20 cellular contexts compared by ENCODE assay signal in genomic region chr12:124656947-124657434, GRCh38.
DNase-seq lines count a peak whose midpoint lies in the region; ATAC-seq and TF ChIP-seq lines count a peak whose summit lies in the region.
"Had no signal": no experiment of that assay in that cellular context is flagged by ENCODE, and none has a peak within 500 bp of the region (broad histone marks: within the 10 kb centered on the region; RNA-seq: fewer than 3 reads in every experiment).

No MANE protein-coding gene starts in this region.

- peaks cover 2% of the 10 kb centered on the region; the same call in 1 of the 2 replicates for H3K9me1 ChIP-seq in IMR-90 (ENCODE audit: insufficient read depth, low read length)

- H3K4ac ChIP-seq in IMR-90 (ENCODE audit: low read depth, low read length), result peak overlapping the region; percentile 91

- H2BK15ac ChIP-seq in IMR-90 (ENCODE audit: low read depth, low read length), result peak overlapping the region; percentile 97; the same call in 1 of the 3 replicates

- H3K9me3 Mint-ChIP-seq in brain, result peaks cover 0 to 25% (median 0%) of the 10 kb centered on the region in 5 experiments
- no peaks in the 10 kb centered on the region for H3K9me3 Mint-ChIP-seq in mesothelial cell of epicardium
- H3K9me3 Mint-ChIP-seq: CD4-positive, alpha-beta memory T cell had no signal

- WGBS in IMR-90 (ENCODE audit: extremely low coverage in 2 of 2, insufficient read length in 1 of 2), 2 experiments, result 63% methylated on average over 6 of the region's 8 CpGs; no CpG with 5 or more reads in 1 of the 2 experiments
- 69 to 70% methylated on average over 4 to 8 of the region's 8 CpGs for WGBS in transverse colon (ENCODE audit: low coverage in 1 of 2), 2 donors

- TF ChIP-seq POLR2A in IMR-90 (IDR thresholded peaks at IDR 0.05; ENCODE audit: low read depth, low read length) (no peak), transverse colon (IDR thresholded peaks at IDR 0.05) (no peak)

- peak overlapping the region; percentile 90 for H2BK120ac ChIP-seq in IMR-90 (ENCODE audit: low read depth, low read length)

- peak overlapping the region; percentile 88 for H2BK20ac ChIP-seq in IMR-90 (ENCODE audit: low read depth, low read length)

- ATAC-seq in IMR-90 (ENCODE audit: low read depth) (no peak), GM19035 (IDR thresholded peaks at IDR 0.05; ENCODE audit: unreplicated experiment) (no peak)
- ATAC-seq: GM12878, HCT116, HepG2, PC-3 had no signal

- H3K27me3 Mint-ChIP-seq in brain (peaks cover 9% of the 10 kb centered on the region), mesothelial cell of epicardium (ENCODE audit: low read depth) (peaks cover 2% of the 10 kb centered on the region)

- H2AK5ac ChIP-seq in IMR-90 (ENCODE audit: low read depth, low read length), result peak overlapping the region; percentile 99

- no peaks in the 10 kb centered on the region for H3K36me3 Mint-ChIP-seq in brain
- H3K36me3 Mint-ChIP-seq in mesothelial cell of epicardium, result no peaks in the 10 kb centered on the region
- H3K36me3 Mint-ChIP-seq: CD4-positive, alpha-beta memory T cell had no signal

- H3K4me3 ChIP-seq in IMR-90 (ENCODE audit: insufficient read depth, low read depth, low read length) (no peak overlapping the region), transverse colon (no peak overlapping the region)
- H3K4me3 ChIP-seq: GM12878, GM23248, SJSA1 had no signal

- DNase-seq in IMR-90 (no peak), mesothelial cell of epicardium (ENCODE audit: low spot score in 2 of 2, unreplicated experiment in 2 of 2) (no peak), transverse colon (no peak), COLO829 (ENCODE audit: low spot score) (no peak), amniotic stem cell (lab: John Stamatoyannopoulos, UW) (no peak)
- DNase-seq: CD4-positive, alpha-beta memory T cell; GDM1; GM23248; NCI-H187 treated with DMSO at 0.1 percent for 48 hours; NCI-H2171; NCI-H774; PC-3; SW 1271 had no signal

- H2BK5ac ChIP-seq in IMR-90 (ENCODE audit: low read depth, low read length, poor library complexity, severe bottlenecking), result no peak overlapping the region

- TF ChIP-seq RAD21 in IMR-90 (IDR thresholded peaks at IDR 0.05; ENCODE audit: low read length), result no peak

- no peak for TF ChIP-seq EP300 in transverse colon (IDR thresholded peaks at IDR 0.05; ENCODE audit: low read depth)

- H2AK9ac ChIP-seq in IMR-90 (replicated peaks; ENCODE audit: low read depth, low read length, poor library complexity), result no peak overlapping the region

- no peak overlapping the region for H3K9ac ChIP-seq in IMR-90 (ENCODE audit: low read depth, low read length)
- H3K9ac ChIP-seq: GM23248 had no signal

- H4K91ac ChIP-seq in IMR-90 (ENCODE audit: insufficient read depth, low read depth, low read length), result peak overlapping the region; percentile 78

- H3K27ac Mint-ChIP-seq in brain (peak overlapping the region; percentile 38 to 91 (median 77)), mesothelial cell of epicardium (peak overlapping the region; percentile 13)
- H3K27ac Mint-ChIP-seq: B cell had no signal

- peak overlapping the region in 1 of 2 experiments; percentile 87; a peak in 1 of 4 replicates for H4K8ac ChIP-seq in IMR-90 (ENCODE audit: low read depth in 2 of 2, low read length in 2 of 2)

- H3K4me1 Mint-ChIP-seq in brain, result peaks cover 55% of the 10 kb centered on the region
- peaks cover 28% of the 10 kb centered on the region for H3K4me1 Mint-ChIP-seq in mesothelial cell of epicardium
- H3K4me1 Mint-ChIP-seq: B cell; CD4-positive, alpha-beta memory T cell had no signal

- H3K27ac ChIP-seq in IMR-90 (ENCODE audit: insufficient read depth, low read length) (peak overlapping the region; percentile 21; the same call in 1 of the 2 replicates), transverse colon (peak overlapping the region in 3 of 4 donors; percentile 76 to 87 (median 84))
- H3K27ac ChIP-seq: GM23248 had no signal

- no peak for TF ChIP-seq CTCF in IMR-90 (conservative IDR thresholded peaks at IDR 0.05; ENCODE audit: low read depth, low read length)
- TF ChIP-seq CTCF in brain (conservative IDR thresholded peaks at IDR 0.05), result no peak
- TF ChIP-seq CTCF in mesothelial cell of epicardium (IDR thresholded peaks at IDR 0.05; ENCODE audit: unreplicated experiment), result no peak
- TF ChIP-seq CTCF in transverse colon (IDR thresholded peaks at IDR 0.05), result no peak

- H3K4me1 ChIP-seq in IMR-90 (ENCODE audit: control insufficient read depth, insufficient read depth, low read length) (peaks cover 25% of the 10 kb centered on the region), transverse colon (peaks cover 0 to 22% (median 10%) of the 10 kb centered on the region in 4 donors)

- H3K4me3 Mint-ChIP-seq in brain, result peak overlapping the region in 1 of 5 experiments; percentile 17
- no peak overlapping the region for H3K4me3 Mint-ChIP-seq in mesothelial cell of epicardium
- H3K4me3 Mint-ChIP-seq: B cell; CD4-positive, alpha-beta memory T cell had no signal

- H4K5ac ChIP-seq in IMR-90 (ENCODE audit: low read depth, low read length), result peak overlapping the region; percentile 37

- H3K27me3 ChIP-seq in IMR-90 (ENCODE audit: control insufficient read depth, insufficient read depth, low read length), result no peaks in the 10 kb centered on the region
- H3K27me3 ChIP-seq in transverse colon, result no peaks in the 10 kb centered on the region
- H3K27me3 ChIP-seq: SJSA1 had no signal

- no peak overlapping the region for H2AFZ ChIP-seq in IMR-90 (replicated peaks; ENCODE audit: low read length, poor library complexity)
- H2AFZ ChIP-seq: GM23248 had no signal

- POLR2A ChIA-PET in IMR-90 (lab: Charles Lee; ENCODE audit: unreplicated experiment), result no interaction called here

- CTCF ChIA-PET in IMR-90 (lab: Yijun Ruan, JAX), result interaction anchor here (1.0 kb wide), 1 partner anchor 108 kb away, joined by 3 read pairs; no protein-coding TSS in a partner anchor

- peak overlapping the region; percentile 8 for H3K14ac ChIP-seq in IMR-90 (replicated peaks; ENCODE audit: low read depth, low read length)

- no TSS peak for BruUV-seq in IMR-90 (replicated peaks; lab: Mats Ljungman, UMichigan)

- H3K9me3 ChIP-seq in IMR-90 (ENCODE audit: control insufficient read depth, insufficient read depth, low read length) (no peaks in the 10 kb centered on the region), transverse colon (no peaks in the 10 kb centered on the region)
- H3K9me3 ChIP-seq: SJSA1 had no signal

- intact Hi-C loops in IMR-90 (cut with micrococcal nuclease), result loop anchor here (5.0 to 10.0 kb wide), 2 partner anchors 90 to 108 kb away; partner anchors contain the start of gene NCOR2
- intact Hi-C loops in transverse colon (cut with DNase I; ENCODE audit: low total_unique reads), result no loop called here

- no peak overlapping the region for H3K4me2 ChIP-seq in IMR-90 (ENCODE audit: low read depth, low read length)

- no peak overlapping the region; the same call in 1 of the 2 replicates for H3K56ac ChIP-seq in IMR-90 (ENCODE audit: extremely low read depth, insufficient read depth, low read length)

- in situ Hi-C loops in IMR-90 (cut with MboI; ENCODE audit: low sequenced_read_pairs) (no loop called here), transverse colon (cut with MboI; ENCODE audit: low pct_ligation_motif_present in 1 of 4, low pct_unique_long_range_greater_than_20kb in 1 of 4, low sequenced_read_pairs in 3 of 4) (no loop called here)

- H3K23ac ChIP-seq in IMR-90 (ENCODE audit: low read depth, low read length), result 0 out of 2 replicates have a peak overlapping the region, but pooled peaks have one; percentile 68

- no peaks in the 10 kb centered on the region for H3K36me3 ChIP-seq in IMR-90 (ENCODE audit: control insufficient read depth, insufficient read depth, low read length)
- no peaks in the 10 kb centered on the region for H3K36me3 ChIP-seq in transverse colon
- H3K36me3 ChIP-seq: SJSA1 had no signal

- dilution Hi-C loops in IMR-90 (cut with HindIII; ENCODE audit: low sequenced_read_pairs, unreplicated experiment), result no loop called here

- H3K79me1 ChIP-seq in IMR-90 (ENCODE audit: low read depth in 1 of 2, low read length in 2 of 2), result no peaks in the 10 kb centered on the region

- H4K20me1 ChIP-seq in IMR-90 (ENCODE audit: insufficient read depth, low read length), result no peaks in the 10 kb centered on the region

- H3K18ac ChIP-seq in IMR-90 (ENCODE audit: low read depth, low read length), result peak overlapping the region; percentile 39; the same call in 1 of the 2 replicates

TF ChIP-seq in IMR-90, 13 proteins besides CTCF, POLR2A, EP300 and RAD21:
- 0 out of 2 replicates have a peak, but pooled peaks have one; percentile 8 for TF ChIP-seq CEBPB (IDR thresholded peaks at IDR 0.05; ENCODE audit: low read depth, low read length)
- TF ChIP-seq MAZ (IDR thresholded peaks at IDR 0.05; ENCODE audit: borderline replicate concordance, low read depth, low read length), result no peak
- no peak for TF ChIP-seq SMC3 (IDR thresholded peaks at IDR 0.05; ENCODE audit: low read depth, low read length)
- TF ChIP-seq MXI1 (IDR thresholded peaks at IDR 0.05; ENCODE audit: borderline replicate concordance, low read depth, low read length), result no peak
- TF ChIP-seq RFX5 (IDR thresholded peaks at IDR 0.05; ENCODE audit: low read depth, low read length), result no peak
- TF ChIP-seq CHD1 (IDR thresholded peaks at IDR 0.05; ENCODE audit: low read depth, low read length), result no peak
- no peak for TF ChIP-seq BHLHE40 (IDR thresholded peaks at IDR 0.05; ENCODE audit: low read depth, low read length)
